In the genomic region with DNA sequence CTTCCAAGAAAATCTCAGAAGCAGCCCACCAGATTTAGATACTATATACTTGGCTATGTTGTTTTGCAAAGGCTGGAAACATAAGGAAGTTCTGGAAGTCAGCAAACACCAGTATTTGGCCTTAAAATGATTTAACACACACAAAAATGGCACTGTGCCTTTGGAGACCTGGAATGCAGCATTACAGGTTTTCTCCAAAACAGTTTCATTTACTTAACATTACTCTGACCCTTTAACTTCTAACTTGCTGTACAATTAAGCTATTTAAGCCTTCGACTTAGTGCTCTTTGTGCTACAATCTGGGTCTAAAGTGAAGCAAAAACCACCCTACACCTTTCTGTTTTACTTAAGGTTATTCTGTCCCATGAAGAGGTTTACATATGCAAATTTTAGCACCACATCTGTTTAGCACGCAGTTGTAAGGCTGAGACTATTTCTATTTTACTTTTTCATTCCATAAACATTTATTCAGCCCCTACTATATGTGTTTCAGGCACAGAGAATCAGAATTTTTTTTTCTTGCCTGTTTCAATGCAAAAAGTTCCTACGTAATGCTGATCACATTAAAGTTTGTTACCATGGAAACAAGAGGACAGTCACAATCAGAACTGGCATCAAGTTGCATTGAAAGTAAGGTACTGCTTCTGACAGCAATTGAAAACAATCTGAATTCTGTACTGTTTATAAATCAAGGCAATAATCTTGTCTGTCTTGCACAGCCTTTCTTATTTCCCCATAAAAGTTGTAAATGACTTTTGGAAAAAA, we compare ENCODE assay signal across 9 cellular contexts.
DNase-seq lines count a peak whose midpoint lies in the region; ATAC-seq, FAIRE-seq and TF ChIP-seq lines count a peak whose summit lies in the region.
"Had no signal": no experiment of that assay in that cellular context is flagged by ENCODE, and none has a peak within 500 bp of the region (broad histone marks: within the 10 kb centered on the region; RNA-seq: fewer than 3 reads in every experiment).

No MANE protein-coding gene starts in this region.

- WGBS in liver: 66% methylated on average over 3 of the region's 3 CpGs

- no peak overlapping the region for H3K4me3 ChIP-seq in liver (ENCODE audit: low read depth in 1 of 3, low read length in 3 of 3)
- H3K4me3 ChIP-seq in Karpas-422 (ENCODE audit: low read length): no peak overlapping the region
- H3K4me3 ChIP-seq: colonic mucosa had no signal

- H3K27me3 Mint-ChIP-seq in activated T-helper 17 cell treated with anti-CD3 and anti-CD28 coated beads, Interleukin-2, amount 50 U/mL, for 72 hours: no peaks in the 10 kb centered on the region

- TF ChIP-seq RAD21 in liver (IDR thresholded peaks at IDR 0.05): no peak

- peak; percentile 64 for ATAC-seq in HG02678 (IDR thresholded peaks at IDR 0.05; ENCODE audit: unreplicated experiment)
- ATAC-seq in activated T-helper 17 cell treated with anti-CD3 and anti-CD28 coated beads, Interleukin-2, amount 50 U/mL, for 72 hours (replicated peaks): peak; percentile 59

- TF ChIP-seq CTCF in liver (IDR thresholded peaks at IDR 0.05; ENCODE audit: low read depth, low read length, missing input control): no peak

- peaks cover 18% of the 10 kb centered on the region for H3K36me3 Mint-ChIP-seq in activated T-helper 17 cell treated with anti-CD3 and anti-CD28 coated beads, Interleukin-2, amount 50 U/mL, for 72 hours (ENCODE audit: low read depth)

- FAIRE-seq in GM12891 (lab: Jason Lieb, UNC): peak; percentile 74

- DNase-seq in GM12891 (ENCODE audit: insufficient read length, low spot score): no peak
- no peak for DNase-seq in Karpas-422
- DNase-seq in HCEC 1CT: no peak
- no peak for DNase-seq in NCI-H1048 (lab: John Stamatoyannopoulos, UW)
- no peak for DNase-seq in NCI-H345 (lab: John Stamatoyannopoulos, UW)
- DNase-seq: colonic mucosa had no signal

- H2AFZ ChIP-seq in Karpas-422 (ENCODE audit: low read length): no peak overlapping the region

- H3K27ac ChIP-seq in liver (ENCODE audit: low read depth in 1 of 2, low read length in 2 of 2) (no peak overlapping the region), Karpas-422 (ENCODE audit: low read length) (no peak overlapping the region)
- H3K27ac ChIP-seq: colonic mucosa had no signal

- peak overlapping the region; percentile 75 for H3K27ac Mint-ChIP-seq in activated T-helper 17 cell treated with anti-CD3 and anti-CD28 coated beads, Interleukin-2, amount 50 U/mL, for 72 hours

- peaks cover 19% of the 10 kb centered on the region for H3K4me1 Mint-ChIP-seq in activated T-helper 17 cell treated with anti-CD3 and anti-CD28 coated beads, Interleukin-2, amount 50 U/mL, for 72 hours

- no peak overlapping the region for H3K4me2 ChIP-seq in Karpas-422 (ENCODE audit: low read depth, low read length, poor library complexity, severe bottlenecking)

- peaks cover 6% of the 10 kb centered on the region for H3K9me3 Mint-ChIP-seq in activated T-helper 17 cell treated with anti-CD3 and anti-CD28 coated beads, Interleukin-2, amount 50 U/mL, for 72 hours

- no peaks in the 10 kb centered on the region for H3K4me1 ChIP-seq in liver (ENCODE audit: control insufficient read depth in 4 of 4, insufficient read depth in 4 of 4, low read length in 3 of 4)
- H3K4me1 ChIP-seq in Karpas-422 (ENCODE audit: low read length): peaks cover 7% of the 10 kb centered on the region; the same call in 1 of the 2 replicates

- H3K9ac ChIP-seq in liver (ENCODE audit: low read depth in 1 of 2, low read length in 2 of 2) (no peak overlapping the region), Karpas-422 (ENCODE audit: low read length) (no peak overlapping the region)

- H3K79me2 ChIP-seq in Karpas-422 (ENCODE audit: low read length): no peaks in the 10 kb centered on the region

- no peaks in the 10 kb centered on the region for H3K27me3 ChIP-seq in liver (ENCODE audit: control insufficient read depth in 4 of 4, insufficient read depth in 4 of 4, low read length in 3 of 4)
- no peaks in the 10 kb centered on the region for H3K27me3 ChIP-seq in Karpas-422 (ENCODE audit: low read length)
- H3K27me3 ChIP-seq: colonic mucosa had no signal

- H3K4me3 Mint-ChIP-seq in activated T-helper 17 cell treated with anti-CD3 and anti-CD28 coated beads, Interleukin-2, amount 50 U/mL, for 72 hours: peak overlapping the region; percentile 25

- H4K20me1 ChIP-seq in Karpas-422 (ENCODE audit: insufficient read depth, low read depth, low read length): no peaks in the 10 kb centered on the region

- no peak for TF ChIP-seq POLR2A in GM12891 (IDR thresholded peaks at IDR 0.05; ENCODE audit: low read depth, low read length)

- H3K9me2 ChIP-seq in Karpas-422 (replicated peaks; ENCODE audit: insufficient read depth, low read length): no peaks in the 10 kb centered on the region

- no peaks in the 10 kb centered on the region for H3K36me3 ChIP-seq in liver (ENCODE audit: control insufficient read depth in 4 of 4, insufficient read depth in 3 of 4, low read depth in 1 of 4, low read length in 3 of 4)
- no peaks in the 10 kb centered on the region for H3K36me3 ChIP-seq in Karpas-422 (ENCODE audit: insufficient read depth, low read length)
- H3K36me3 ChIP-seq: colonic mucosa had no signal

- H3K9me3 ChIP-seq in liver (ENCODE audit: control insufficient read depth in 4 of 4, low read length in 3 of 4) (no peaks in the 10 kb centered on the region), Karpas-422 (ENCODE audit: low read length) (no peaks in the 10 kb centered on the region)
- H3K9me3 ChIP-seq: colonic mucosa had no signal

TF ChIP-seq in GM12891, 5 proteins besides CTCF, POLR2A, EP300 and RAD21:
- TF ChIP-seq POU2F2 (IDR thresholded peaks at IDR 0.05; ENCODE audit: low read depth, low read length) (peak; percentile 53; the same call in 1 of the 2 replicates), SPI1 (IDR thresholded peaks at IDR 0.05; ENCODE audit: low read depth, low read length) (no peak), PAX5 (IDR thresholded peaks at IDR 0.05; ENCODE audit: insufficient read depth, low read length, severe bottlenecking) (no peak)

TF ChIP-seq in liver, 16 proteins besides CTCF, POLR2A, EP300 and RAD21:
- no peak for TF ChIP-seq RXRA (IDR thresholded peaks at IDR 0.05)
- TF ChIP-seq, protein P1, sequence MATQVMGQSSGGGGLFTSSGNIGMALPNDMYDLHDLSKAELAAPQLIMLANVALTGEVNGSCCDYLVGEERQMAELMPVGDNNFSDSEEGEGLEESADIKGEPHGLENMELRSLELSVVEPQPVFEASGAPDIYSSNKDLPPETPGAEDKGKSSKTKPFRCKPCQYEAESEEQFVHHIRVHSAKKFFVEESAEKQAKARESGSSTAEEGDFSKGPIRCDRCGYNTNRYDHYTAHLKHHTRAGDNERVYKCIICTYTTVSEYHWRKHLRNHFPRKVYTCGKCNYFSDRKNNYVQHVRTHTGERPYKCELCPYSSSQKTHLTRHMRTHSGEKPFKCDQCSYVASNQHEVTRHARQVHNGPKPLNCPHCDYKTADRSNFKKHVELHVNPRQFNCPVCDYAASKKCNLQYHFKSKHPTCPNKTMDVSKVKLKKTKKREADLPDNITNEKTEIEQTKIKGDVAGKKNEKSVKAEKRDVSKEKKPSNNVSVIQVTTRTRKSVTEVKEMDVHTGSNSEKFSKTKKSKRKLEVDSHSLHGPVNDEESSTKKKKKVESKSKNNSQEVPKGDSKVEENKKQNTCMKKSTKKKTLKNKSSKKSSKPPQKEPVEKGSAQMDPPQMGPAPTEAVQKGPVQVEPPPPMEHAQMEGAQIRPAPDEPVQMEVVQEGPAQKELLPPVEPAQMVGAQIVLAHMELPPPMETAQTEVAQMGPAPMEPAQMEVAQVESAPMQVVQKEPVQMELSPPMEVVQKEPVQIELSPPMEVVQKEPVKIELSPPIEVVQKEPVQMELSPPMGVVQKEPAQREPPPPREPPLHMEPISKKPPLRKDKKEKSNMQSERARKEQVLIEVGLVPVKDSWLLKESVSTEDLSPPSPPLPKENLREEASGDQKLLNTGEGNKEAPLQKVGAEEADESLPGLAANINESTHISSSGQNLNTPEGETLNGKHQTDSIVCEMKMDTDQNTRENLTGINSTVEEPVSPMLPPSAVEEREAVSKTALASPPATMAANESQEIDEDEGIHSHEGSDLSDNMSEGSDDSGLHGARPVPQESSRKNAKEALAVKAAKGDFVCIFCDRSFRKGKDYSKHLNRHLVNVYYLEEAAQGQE (IDR thresholded peaks at IDR 0.05): no peak
- peak; percentile 37 for TF ChIP-seq SP1 (IDR thresholded peaks at IDR 0.05)
- TF ChIP-seq NR2F2 (IDR thresholded peaks at IDR 0.05): no peak
- no peak for TF ChIP-seq FOXA1 (IDR thresholded peaks at IDR 0.05)
- TF ChIP-seq HNF4A (conservative IDR thresholded peaks at IDR 0.05): no peak
- TF ChIP-seq YY1 (IDR thresholded peaks at IDR 0.05): no peak
- TF ChIP-seq, protein P2, sequence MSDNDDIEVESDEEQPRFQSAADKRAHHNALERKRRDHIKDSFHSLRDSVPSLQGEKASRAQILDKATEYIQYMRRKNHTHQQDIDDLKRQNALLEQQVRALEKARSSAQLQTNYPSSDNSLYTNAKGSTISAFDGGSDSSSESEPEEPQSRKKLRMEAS (IDR thresholded peaks at IDR 0.05): no peak
